1 cellular context compared by ENCODE assay signal in genomic region chr7:96167424-96167823, GRCh38.
TF ChIP-seq lines count a peak whose summit lies in the region.

No MANE protein-coding gene starts in this region.

TF ChIP-seq in GM12878, 131 proteins besides CTCF, POLR2A, EP300 and RAD21 (continued from another document):
- TF ChIP-seq CUX1 (IDR thresholded peaks at IDR 0.05; ENCODE audit: insufficient replicate concordance, low read depth, low read length) (no peak), TAF1 (IDR thresholded peaks at IDR 0.05; ENCODE audit: borderline replicate concordance, low read depth, low read length) (no peak), NFYA (IDR thresholded peaks at IDR 0.05; ENCODE audit: borderline replicate concordance, low read depth, low read length) (no peak), ZNF24 (IDR thresholded peaks at IDR 0.05) (no peak), ETV6 (conservative IDR thresholded peaks at IDR 0.05 in 1 of 2, IDR thresholded peaks at IDR 0.05 in 1 of 2; ENCODE audit: borderline replicate concordance in 1 of 2, low read depth in 1 of 2) (no peak), IKZF2 (IDR thresholded peaks at IDR 0.05) (peak; percentile 34 to 36; a peak in 2 of 4 replicates), ZBTB4 (CRISPR knock-in tag; IDR thresholded peaks at IDR 0.05) (no peak), PRDM15 (CRISPR knock-in tag; IDR thresholded peaks at IDR 0.05) (no peak), FOXK2 (IDR thresholded peaks at IDR 0.05) (no peak; the same call in 1 of the 2 replicates), RAD51 (IDR thresholded peaks at IDR 0.05) (peak; percentile 42; the same call in 1 of the 2 replicates), NR2F1 (conservative IDR thresholded peaks at IDR 0.05) (peak; percentile 90), BCLAF1 (IDR thresholded peaks at IDR 0.05) (no peak), ZBED1 (IDR thresholded peaks at IDR 0.05; ENCODE audit: borderline replicate concordance) (no peak), RBBP5 (conservative IDR thresholded peaks at IDR 0.05) (no peak), SMAD1 (IDR thresholded peaks at IDR 0.05; ENCODE audit: low read depth, partially characterized antibody) (no peak), BHLHE40 (IDR thresholded peaks at IDR 0.05; ENCODE audit: borderline replicate concordance in 1 of 2, low read depth in 2 of 2, low read length in 1 of 2) (peak in 1 of 2 experiments; percentile 53; a peak in 1 of 4 replicates), ASH2L (IDR thresholded peaks at IDR 0.05; ENCODE audit: borderline replicate concordance, low read depth) (no peak)
TF ChIP-seq in GM12878: peak in this region for 7.
